ENCODE assay signal across 19 cellular contexts in the genomic region with DNA sequence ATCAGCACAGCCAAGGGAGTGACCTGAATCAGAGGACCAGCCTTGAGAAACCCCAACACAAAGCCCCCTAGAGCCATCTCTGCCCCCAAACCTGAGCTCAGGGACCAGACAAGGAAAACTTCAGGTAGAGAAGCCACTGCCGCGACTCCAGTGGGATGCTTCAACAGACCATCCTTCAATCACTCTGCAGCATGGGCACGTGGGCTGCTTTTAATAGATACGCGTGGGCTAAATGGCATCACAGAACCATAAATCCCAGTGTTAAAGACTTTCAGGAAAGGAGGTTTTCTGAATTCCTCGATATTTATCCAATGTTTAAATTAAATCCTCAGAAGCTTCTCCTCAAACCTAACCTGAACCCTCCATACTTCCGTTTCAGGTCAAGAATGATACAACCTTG. TPM values are rescaled to one million over a fixed set of nuclear protein-coding genes. Genes with fewer than 3 reads are reported as not detected.
DNase-seq lines count a peak whose midpoint lies in the region; ATAC-seq and TF ChIP-seq lines count a peak whose summit lies in the region.
"Had no signal": no experiment of that assay in that cellular context is flagged by ENCODE, and none has a peak within 500 bp of the region (broad histone marks: within the 10 kb centered on the region; RNA-seq: fewer than 3 reads in every experiment).

No MANE protein-coding gene starts in this region.

- no peak overlapping the region for H3K4me3 ChIP-seq in gastrocnemius medialis
- H3K4me3 ChIP-seq: GM12878, SJSA1 had no signal

- H3K36me3 Mint-ChIP-seq in CD4-positive, alpha-beta T cell (ENCODE audit: low read depth): peaks cover 78% of the 10 kb centered on the region
- peaks cover 67% of the 10 kb centered on the region for H3K36me3 Mint-ChIP-seq in T-cell
- H3K36me3 Mint-ChIP-seq in immature natural killer cell: peaks cover 26 to 51% (median 36%) of the 10 kb centered on the region in 3 donors

- in situ Hi-C loops in gastrocnemius medialis (cut with MboI; ENCODE audit: low sequenced_read_pairs in 4 of 4): no loop called here

- CTCF ChIA-PET in CD4-positive, alpha-beta T cell (lab: Charles Lee): interaction anchor here (1.6 kb wide), 1 partner anchor 34 kb away, joined by 5 read pairs; no protein-coding TSS in a partner anchor
- CTCF ChIA-PET in T-cell (lab: Charles Lee): no interaction called here

- H3K27ac Mint-ChIP-seq in CD4-positive, alpha-beta T cell: peak overlapping the region; percentile 82
- H3K27ac Mint-ChIP-seq in T-cell (peak overlapping the region; percentile 12 to 70), immature natural killer cell (peak overlapping the region; percentile 92 to 99 (median 97))

- no peaks in the 10 kb centered on the region for H3K9me3 Mint-ChIP-seq in CD4-positive, alpha-beta T cell
- no peaks in the 10 kb centered on the region for H3K9me3 Mint-ChIP-seq in T-cell
- H3K9me3 Mint-ChIP-seq in immature natural killer cell: no peaks in the 10 kb centered on the region

- intact Hi-C loops in CD4-positive, alpha-beta T cell (cut with DNase I, micrococcal nuclease): no loop called here
- intact Hi-C loops in gastrocnemius medialis (cut with DNase I; ENCODE audit: low total_unique reads): no loop called here

- no peak for TF ChIP-seq CTCF in CD4-positive, alpha-beta T cell (IDR thresholded peaks at IDR 0.05)
- no peak for TF ChIP-seq CTCF in gastrocnemius medialis (IDR thresholded peaks at IDR 0.05 in 4 of 5, conservative IDR thresholded peaks at IDR 0.05 in 1 of 5)

- H3K9me3 ChIP-seq in CD4-positive, alpha-beta T cell (ENCODE audit: control insufficient read depth, low read length): no peaks in the 10 kb centered on the region
- no peaks in the 10 kb centered on the region for H3K9me3 ChIP-seq in gastrocnemius medialis
- H3K9me3 ChIP-seq: Caco-2, SJSA1 had no signal

- peaks cover 0 to 13% of the 10 kb centered on the region in 2 donors for H3K36me3 ChIP-seq in gastrocnemius medialis
- H3K36me3 ChIP-seq: SJSA1 had no signal

- no peaks in the 10 kb centered on the region for H3K27me3 ChIP-seq in CD4-positive, alpha-beta T cell (ENCODE audit: control insufficient read depth, insufficient read depth, low read length)
- no peaks in the 10 kb centered on the region for H3K27me3 ChIP-seq in gastrocnemius medialis
- H3K27me3 ChIP-seq: SJSA1 had no signal

- H3K4me1 Mint-ChIP-seq in CD4-positive, alpha-beta T cell (ENCODE audit: low read depth): peaks cover 79% of the 10 kb centered on the region
- H3K4me1 Mint-ChIP-seq in T-cell: peaks cover 69 to 88% (median 74%) of the 10 kb centered on the region in 3 donors
- H3K4me1 Mint-ChIP-seq in immature natural killer cell: peaks cover 88 to 91% of the 10 kb centered on the region in 2 donors

- no peak for DNase-seq in CD4-positive, alpha-beta T cell
- DNase-seq in T-cell: no peak
- no peak for DNase-seq in immature natural killer cell
- no peak for DNase-seq in gastrocnemius medialis
- no peak for DNase-seq in GF-D8 (lab: John Stamatoyannopoulos, UW)
- DNase-seq in kidney glomerular epithelial cell (lab: John Stamatoyannopoulos, UW): no peak
- DNase-seq in HuH-7 (ENCODE audit: low spot score): no peak
- DNase-seq: ACHN, Caco-2, DMS53, HCEC 1CT, NCI-H1436, NCI-H2081, NCI-H2227 treated with DMSO at 0.1 percent for 48 hours, NCI-H526, OCI-M1 had no signal

- TF ChIP-seq POLR2A in gastrocnemius medialis (IDR thresholded peaks at IDR 0.05): no peak

- H3K4me1 ChIP-seq in gastrocnemius medialis: peaks cover 28 to 38% of the 10 kb centered on the region in 2 donors

- no peaks in the 10 kb centered on the region for H3K27me3 Mint-ChIP-seq in CD4-positive, alpha-beta T cell
- H3K27me3 Mint-ChIP-seq in T-cell: no peaks in the 10 kb centered on the region
- peaks cover 0 to 6% (median 1%) of the 10 kb centered on the region in 3 donors for H3K27me3 Mint-ChIP-seq in immature natural killer cell (ENCODE audit: low read depth in 3 of 3)

- no peak overlapping the region for H3K27ac ChIP-seq in CD4-positive, alpha-beta T cell (ENCODE audit: low read depth, low read length)
- peak overlapping the region in 3 of 4 donors; percentile 63 to 89 (median 75) for H3K27ac ChIP-seq in gastrocnemius medialis
- H3K27ac ChIP-seq: SJSA1 had no signal

- ATAC-seq in CD4-positive, alpha-beta T cell (ENCODE audit: poor library complexity): no peak
- ATAC-seq in T-cell (replicated peaks in 1 of 4) (no peak), gastrocnemius medialis (no peak), GM18870 (IDR thresholded peaks at IDR 0.05; ENCODE audit: unreplicated experiment) (no peak)
- ATAC-seq: GM12878 had no signal

- POLR2A ChIA-PET in CD4-positive, alpha-beta T cell (lab: Charles Lee): interaction anchor here (1.0 to 2.2 kb wide), 2 partner anchors 11 to 30 kb away, joined by 3 to 6 read pairs; no protein-coding TSS in a partner anchor
- POLR2A ChIA-PET in T-cell (lab: Charles Lee): no interaction called here

- H3K4me3 Mint-ChIP-seq in CD4-positive, alpha-beta T cell: no peak overlapping the region
- H3K4me3 Mint-ChIP-seq in T-cell (no peak overlapping the region), immature natural killer cell (peak overlapping the region; percentile 95 to 99 (median 99))

RNA-seq across cellular contexts. Expression of a gene that starts 30.6 kb away (rescaled TPM):
- 10 to 100 TPM; 16.8 to 17.7 TPM for total RNA-seq in CD4-positive, alpha-beta T cell
- total RNA-seq in T-cell (10 to 100 TPM; 25.0 to 66.7 (median 41.7) TPM), gastrocnemius medialis (100 to 1,000 TPM in 2 of 4 donors, 10 to 100 TPM in 2; 31.5 to 111 (median 75.5) TPM)
- 100 to 1,000 TPM in 1 of 3 donors, 10 to 100 TPM in 2; 52.1 to 160 (median 67.4) TPM for polyA plus RNA-seq in immature natural killer cell

Comparison
In these comparisons a context has a peak if more than half of its experiments do, and no peak if none do; other contexts are left out.
1. H3K27ac Mint-ChIP-seq: peak in every context shown above with its lines; median percentile 97 in immature natural killer cell; 82 in CD4-positive, alpha-beta T cell; 41 in T-cell.
2. H3K4me3 Mint-ChIP-seq: peak in immature natural killer cell (5 of 5); none in CD4-positive, alpha-beta T cell (single experiment) and T-cell (0 of 3).